In the genomic region with DNA sequence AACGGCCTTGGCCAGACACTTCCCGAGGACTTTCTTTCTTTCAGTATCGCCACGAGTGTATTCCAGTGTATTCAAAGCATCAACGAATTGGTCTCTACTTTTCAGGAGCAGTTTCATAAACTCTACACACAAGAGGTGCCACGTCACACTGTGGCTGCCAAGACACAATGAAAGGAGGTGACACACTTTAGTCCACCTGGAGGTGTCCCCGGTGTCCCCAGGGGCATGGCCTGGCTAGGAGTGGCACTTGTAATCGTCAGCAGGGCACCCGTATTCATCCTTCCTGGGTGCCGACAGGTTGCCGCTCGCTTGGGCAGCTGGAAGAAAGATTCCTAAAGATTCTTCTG, we compare ENCODE assay signal across 13 cellular contexts. TPM values are rescaled to one million over a fixed set of nuclear protein-coding genes. Genes with fewer than 3 reads are reported as not detected.
DNase-seq lines count a peak whose midpoint lies in the region; ATAC-seq, FAIRE-seq and TF ChIP-seq lines count a peak whose summit lies in the region.
"Had no signal": no experiment of that assay in that cellular context is flagged by ENCODE, and none has a peak within 500 bp of the region (broad histone marks: within the 10 kb centered on the region; RNA-seq: fewer than 3 reads in every experiment).

No MANE protein-coding gene starts in this region.

- no peak for ATAC-seq in activated CD4-positive, CD25-positive, alpha-beta regulatory T cell treated with anti-CD3 and anti-CD28 coated beads, Interleukin-2, amount 50 U/mL, for 24 hours

- H3K18ac ChIP-seq in neuronal stem cell (ENCODE audit: low read length) (peak overlapping the region; percentile 62), H9 (ENCODE audit: insufficient read length, low read depth, low read length) (no peak overlapping the region)

- H2BK15ac ChIP-seq in neuronal stem cell (ENCODE audit: low read length) (no peak overlapping the region), H9 (ENCODE audit: low read depth, low read length) (no peak overlapping the region)

- H3K23me2 ChIP-seq in H9 (ENCODE audit: insufficient read length, low read depth, low read length, poor library complexity, severe bottlenecking) = peaks cover 8% of the 10 kb centered on the region

- H2BK20ac ChIP-seq in H9 (ENCODE audit: low read depth, low read length, poor library complexity, severe bottlenecking) = no peak overlapping the region

- no peak for TF ChIP-seq EP300 in esophagus muscularis mucosa (IDR thresholded peaks at IDR 0.05)

- TF ChIP-seq CTCF in esophagus muscularis mucosa (IDR thresholded peaks at IDR 0.05) (no peak), type B pancreatic cell (conservative IDR thresholded peaks at IDR 0.05) (no peak), H9 (conservative IDR thresholded peaks at IDR 0.05) (no peak)

- H3K9me3 Mint-ChIP-seq in type B pancreatic cell = no peaks in the 10 kb centered on the region
- no peaks in the 10 kb centered on the region for H3K9me3 Mint-ChIP-seq in H9
- H3K9me3 Mint-ChIP-seq: T-helper 2 cell treated with Interferon-gamma antibody and Interleukin-4, amounts not matched to agents 5 μg/mL and 100 μg/mL, for 36 hours had no signal

- no peak overlapping the region for H2AFZ ChIP-seq in neuronal stem cell (ENCODE audit: low read length)
- H2AFZ ChIP-seq in H9 (ENCODE audit: low read length) = no peak overlapping the region

- no peak overlapping the region for H4K91ac ChIP-seq in neuronal stem cell (ENCODE audit: low read depth, low read length, poor library complexity)
- H4K91ac ChIP-seq in H9 (ENCODE audit: insufficient read length, low read depth, low read length) = no peak overlapping the region

- 35% methylated on average over 12 of the region's 12 CpGs for WGBS in esophagus muscularis mucosa
- WGBS in neuronal stem cell (ENCODE audit: extremely low coverage in 2 of 2, insufficient read length in 2 of 2, insufficient replicate concordance in 1 of 2), 2 donors = no CpG with 5 or more reads among the region's 12 CpGs
- WGBS in H9 (ENCODE audit: extremely low coverage, insufficient read length, low lambda C conversion rate) = no CpG with 5 or more reads among the region's 12 CpGs

- H2BK120ac ChIP-seq in neuronal stem cell (ENCODE audit: low read depth, low read length) = no peak overlapping the region
- no peak overlapping the region for H2BK120ac ChIP-seq in H9 (ENCODE audit: low read depth, low read length, poor library complexity, severe bottlenecking)

- intact Hi-C loops in esophagus muscularis mucosa (cut with DNase I) = no loop called here

- no peaks in the 10 kb centered on the region for H3K79me2 ChIP-seq in H9 (ENCODE audit: insufficient read depth, low read length)

- H3K9ac ChIP-seq in neuronal stem cell (ENCODE audit: low read depth, low read length, poor library complexity) (no peak overlapping the region), H9 (ENCODE audit: extremely low read depth, insufficient read length, low read length) (no peak overlapping the region)

- H3K14ac ChIP-seq in neuronal stem cell (ENCODE audit: low read length) = no peak overlapping the region
- H3K14ac ChIP-seq in H9 (ENCODE audit: insufficient read depth, low read length) = no peak overlapping the region

- H3K79me1 ChIP-seq in neuronal stem cell (ENCODE audit: low read depth, low read length) = peaks cover 2% of the 10 kb centered on the region
- no peaks in the 10 kb centered on the region for H3K79me1 ChIP-seq in H9 (ENCODE audit: insufficient read depth, low read depth, low read length, poor library complexity, severe bottlenecking)

- FAIRE-seq in HTR-8/SVneo (lab: Jason Lieb, UNC) = no peak
- FAIRE-seq: H54 had no signal

- H3K4me3 Mint-ChIP-seq in type B pancreatic cell = peak overlapping the region; percentile 70
- H3K4me3 Mint-ChIP-seq in H9 = no peak overlapping the region
- H3K4me3 Mint-ChIP-seq: T-helper 2 cell treated with Interferon-gamma antibody and Interleukin-4, amounts not matched to agents 5 μg/mL and 100 μg/mL, for 36 hours had no signal

- no peaks in the 10 kb centered on the region for H3K36me3 ChIP-seq in esophagus muscularis mucosa
- peaks cover 0 to 3% of the 10 kb centered on the region in 2 donors for H3K36me3 ChIP-seq in neuronal stem cell (replicated peaks in 1 of 2; ENCODE audit: control insufficient read depth in 2 of 2, insufficient read depth in 2 of 2, low read length in 2 of 2)

- H4K8ac ChIP-seq in neuronal stem cell (ENCODE audit: low read depth, low read length) = no peak overlapping the region
- no peak overlapping the region for H4K8ac ChIP-seq in H9 (replicated peaks; ENCODE audit: insufficient read length, low read depth, low read length)

- peak overlapping the region; percentile 32 to 44 (median 34) for H3K4me3 ChIP-seq in esophagus muscularis mucosa
- no peak overlapping the region for H3K4me3 ChIP-seq in neuronal stem cell (ENCODE audit: low read length in 2 of 2)

- no peak overlapping the region for H3K23ac ChIP-seq in neuronal stem cell (ENCODE audit: low read depth, low read length, poor library complexity)
- H3K23ac ChIP-seq in H9 (ENCODE audit: insufficient read length, low read depth, low read length) = no peak overlapping the region

- H3K27ac ChIP-seq in esophagus muscularis mucosa (replicated peaks in 1 of 4) (peak overlapping the region; percentile 77 to 87 (median 84)), neuronal stem cell (replicated peaks; ENCODE audit: low read length) (no peak overlapping the region), H9 (ENCODE audit: insufficient read length, low read depth, low read length) (no peak overlapping the region)

- H3T11ph ChIP-seq in H9 (ENCODE audit: low read length) = no peak overlapping the region

- H3K4me2 ChIP-seq in neuronal stem cell (ENCODE audit: insufficient read depth, low read length, poor library complexity, severe bottlenecking) (no peak overlapping the region), H9 (ENCODE audit: insufficient read depth, insufficient read length, low read length) (no peak overlapping the region)

- peak; percentile 39 for DNase-seq in DMS53 (lab: John Stamatoyannopoulos, UW)
- DNase-seq in DMS53 treated with DMSO at 0.1 percent for 48 hours (lab: John Stamatoyannopoulos, UW; ENCODE audit: unreplicated experiment) = no peak
- no peak for DNase-seq in esophagus muscularis mucosa (ENCODE audit: extremely low spot score)
- DNase-seq in neuronal stem cell (ENCODE audit: low spot score) = no peak
- no peak for DNase-seq in type B pancreatic cell (ENCODE audit: extremely low spot score, unreplicated experiment)
- no peak for DNase-seq in HTR-8/SVneo (ENCODE audit: insufficient read length, low spot score)
- no peak for DNase-seq in H9
- DNase-seq: 8988T; NCI-H82; stimulated activated CD4-positive, alpha-beta T cell treated with anti-CD3 and anti-CD28 coated beads, Interleukin-4, amount 100 ng/mL, for 1 hour had no signal

- peaks cover 9% of the 10 kb centered on the region for H3K36me3 Mint-ChIP-seq in type B pancreatic cell
- peaks cover 0 to 12% (median 0%) of the 10 kb centered on the region in 3 experiments; a peak in 3 of 7 replicates for H3K36me3 Mint-ChIP-seq in H9 (ENCODE audit: insufficient read depth in 1 of 3, low read depth in 3 of 3)

- H4K5ac ChIP-seq in H9 (ENCODE audit: insufficient read length, low read depth, low read length) = no peak overlapping the region

- no peaks in the 10 kb centered on the region for H4K20me1 ChIP-seq in H9 (ENCODE audit: control insufficient read depth, insufficient read depth, insufficient read length)

- H3K4ac ChIP-seq in neuronal stem cell (ENCODE audit: low read length) (no peak overlapping the region), H9 (ENCODE audit: low read depth, low read length) (no peak overlapping the region)

- H3K4me1 ChIP-seq in esophagus muscularis mucosa (peaks cover 80 to 100% (median 97%) of the 10 kb centered on the region in 4 donors), neuronal stem cell (ENCODE audit: control insufficient read depth in 2 of 2, insufficient read depth in 1 of 2, low read depth in 1 of 2, low read length in 2 of 2) (peaks cover 7 to 17% of the 10 kb centered on the region in 2 donors), H9 (ENCODE audit: insufficient read depth, low read length) (peaks cover 4% of the 10 kb centered on the region; the same call in 1 of the 2 replicates)

- H3K27ac Mint-ChIP-seq in type B pancreatic cell (peak overlapping the region; percentile 97), H9 (peak overlapping the region in 1 of 3 experiments; percentile 87; a peak in 2 of 7 replicates)
- H3K27ac Mint-ChIP-seq: T-helper 2 cell treated with Interferon-gamma antibody and Interleukin-4, amounts not matched to agents 5 μg/mL and 100 μg/mL, for 36 hours had no signal

- H2BK12ac ChIP-seq in neuronal stem cell (ENCODE audit: low read length) = no peak overlapping the region
- no peak overlapping the region for H2BK12ac ChIP-seq in H9 (ENCODE audit: insufficient read length, low read depth, low read length)

- H3K9me3 ChIP-seq in esophagus muscularis mucosa (no peaks in the 10 kb centered on the region), neuronal stem cell (replicated peaks in 1 of 2; ENCODE audit: control insufficient read depth in 2 of 2, insufficient read depth in 1 of 2, low read depth in 1 of 2, low read length in 2 of 2) (no peaks in the 10 kb centered on the region), H9 (ENCODE audit: control insufficient read depth, low read depth, low read length) (no peaks in the 10 kb centered on the region)

- peaks cover 79% of the 10 kb centered on the region for H3K4me1 Mint-ChIP-seq in type B pancreatic cell (ENCODE audit: unreplicated experiment)
- peaks cover 67 to 70% of the 10 kb centered on the region in 2 experiments for H3K4me1 Mint-ChIP-seq in H9

- no peak overlapping the region for H3K56ac ChIP-seq in H9 (ENCODE audit: insufficient read length, low read depth, low read length)

- no peak for TF ChIP-seq POLR2A in esophagus muscularis mucosa (IDR thresholded peaks at IDR 0.05; ENCODE audit: low read depth)

- H2BK5ac ChIP-seq in neuronal stem cell (ENCODE audit: low read length) (no peak overlapping the region), H9 (ENCODE audit: insufficient read length, low read length) (no peak overlapping the region)

- peaks cover 3% of the 10 kb centered on the region for H3K27me3 Mint-ChIP-seq in type B pancreatic cell
- peaks cover 18% of the 10 kb centered on the region for H3K27me3 Mint-ChIP-seq in H9 (ENCODE audit: low read depth)

- no peaks in the 10 kb centered on the region for H3K27me3 ChIP-seq in esophagus muscularis mucosa
- no peaks in the 10 kb centered on the region for H3K27me3 ChIP-seq in neuronal stem cell (ENCODE audit: control insufficient read depth in 3 of 3, insufficient read depth in 3 of 3, low read depth in 1 of 3, low read length in 3 of 3)
- H3K27me3 ChIP-seq in H9 (ENCODE audit: insufficient read depth, low read length) = no peaks in the 10 kb centered on the region

- H2AK5ac ChIP-seq in neuronal stem cell (ENCODE audit: low read depth, low read length) (peak overlapping the region; percentile 50), H9 (ENCODE audit: insufficient read length, low read length) (no peak overlapping the region)

RNA-seq across cellular contexts. Expression of a gene that starts 5.0 kb away (rescaled TPM):
- 10 to 100 TPM; 34.6 to 52.5 (median 48.6) TPM for total RNA-seq in esophagus muscularis mucosa
- polyA plus RNA-seq in neuronal stem cell (2013, experiment 1 of 2) = 19.8 TPM
- 19.8 TPM for polyA plus RNA-seq in neuronal stem cell (2013, experiment 2 of 2)
- 48.8 and 138 TPM in 2 replicates for total RNA-seq in type B pancreatic cell (ENCODE audit: low replicate concordance)
- 9.2 and 9.5 TPM in 2 replicates for total RNA-seq in H9 (2021)

Comparison
In these comparisons a context has a peak if more than half of its experiments do, and no peak if none do; other contexts are left out.
1. H3K27ac ChIP-seq: peak in esophagus muscularis mucosa (4 of 4); none in neuronal stem cell (single experiment) and H9 (single experiment).
2. H3K4me3 ChIP-seq: peak in esophagus muscularis mucosa (4 of 4); none in neuronal stem cell (0 of 2).